ENCODE assay signal across 23 cellular contexts in genomic region chr14:61107896-61108295, GRCh38.
DNase-seq lines count a peak whose midpoint lies in the region; ATAC-seq and TF ChIP-seq lines count a peak whose summit lies in the region.
"Had no signal": no experiment of that assay in that cellular context is flagged by ENCODE, and none has a peak within 500 bp of the region (broad histone marks: within the 10 kb centered on the region; RNA-seq: fewer than 3 reads in every experiment).

No MANE protein-coding gene starts in this region.

- H3K4me3 Mint-ChIP-seq in dendritic cell treated with granulocyte-macrophage colony-stimulating factor and Interleukin-4, amounts not matched to agents 40 ng/mL and 50 ng/mL, for 4 days = no peak overlapping the region
- no peak overlapping the region for H3K4me3 Mint-ChIP-seq in nephron
- no peak overlapping the region for H3K4me3 Mint-ChIP-seq in natural killer cell treated with Interleukin-12 subunit alpha and Interleukin-12 subunit beta and Interleukin-15 and Interleukin-18, amount 100 ng/mL, for 72 hours
- H3K4me3 Mint-ChIP-seq: CD8-positive, alpha-beta memory T cell; H9 had no signal

- H3K4me1 ChIP-seq in skeletal muscle tissue (ENCODE audit: control insufficient read depth in 3 of 3, insufficient read depth in 3 of 3, low read length in 3 of 3) (peaks cover 69 to 73% (median 70%) of the 10 kb centered on the region in 3 donors), transverse colon (peaks cover 10 to 16% (median 12%) of the 10 kb centered on the region in 4 donors)

- DNase-seq in HT-29 (ENCODE audit: low spot score) (peak; percentile 1), hepatic stellate cell (ENCODE audit: low spot score) (no peak), sciatic nerve (ENCODE audit: low spot score) (no peak), transverse colon (no peak)
- DNase-seq in natural killer cell treated with Interleukin-12 subunit alpha and Interleukin-12 subunit beta and Interleukin-15 and Interleukin-18, amount 100 ng/mL, for 72 hours (ENCODE audit: low spot score) = no peak
- DNase-seq: AML-193; Calu3; CD8-positive, alpha-beta memory T cell; DMS53; GDM1; H9; KG1; NCI-H146; NCI-H2227 treated with DMSO at 0.1 percent for 48 hours; NCI-H510A; NCI-H774; NK-92 treated with Interleukin-12 subunit alpha and Interleukin-12 subunit beta, amount 100 ng/mL, for 24 hours had no signal

- H3K4me3 ChIP-seq in skeletal muscle tissue (ENCODE audit: low read length in 3 of 3) (peak overlapping the region in 1 of 3 donors; percentile 6), transverse colon (no peak overlapping the region)

- no peak for TF ChIP-seq CTCF in nephron (IDR thresholded peaks at IDR 0.05; ENCODE audit: unreplicated experiment in 3 of 3)
- TF ChIP-seq CTCF in transverse colon (IDR thresholded peaks at IDR 0.05) = no peak

- H3K27me3 Mint-ChIP-seq in dendritic cell treated with granulocyte-macrophage colony-stimulating factor and Interleukin-4, amounts not matched to agents 40 ng/mL and 50 ng/mL, for 4 days = peaks cover 7% of the 10 kb centered on the region
- H3K27me3 Mint-ChIP-seq in nephron (ENCODE audit: low read depth) = no peaks in the 10 kb centered on the region
- peaks cover 3 to 7% of the 10 kb centered on the region in 2 donors for H3K27me3 Mint-ChIP-seq in natural killer cell treated with Interleukin-12 subunit alpha and Interleukin-12 subunit beta and Interleukin-15 and Interleukin-18, amount 100 ng/mL, for 72 hours

- in situ Hi-C loops in transverse colon (cut with MboI; ENCODE audit: low pct_ligation_motif_present in 1 of 4, low pct_unique_long_range_greater_than_20kb in 1 of 4, low sequenced_read_pairs in 3 of 4) = no loop called here

- intact Hi-C loops in dendritic cell treated with granulocyte-macrophage colony-stimulating factor and Interleukin-4, amounts not matched to agents 40 ng/mL and 50 ng/mL, for 4 days (cut with micrococcal nuclease) = no loop called here
- intact Hi-C loops in sciatic nerve (cut with DNase I) (no loop called here), transverse colon (cut with DNase I; ENCODE audit: low total_unique reads) (no loop called here)

- no peak for TF ChIP-seq POLR2A in transverse colon (IDR thresholded peaks at IDR 0.05)

- peaks cover 52% of the 10 kb centered on the region for H3K36me3 Mint-ChIP-seq in dendritic cell treated with granulocyte-macrophage colony-stimulating factor and Interleukin-4, amounts not matched to agents 40 ng/mL and 50 ng/mL, for 4 days (ENCODE audit: low read depth)
- no peaks in the 10 kb centered on the region for H3K36me3 Mint-ChIP-seq in nephron (ENCODE audit: low read depth)
- no peaks in the 10 kb centered on the region for H3K36me3 Mint-ChIP-seq in natural killer cell treated with Interleukin-12 subunit alpha and Interleukin-12 subunit beta and Interleukin-15 and Interleukin-18, amount 100 ng/mL, for 72 hours

- peak overlapping the region; percentile 54 for H3K27ac Mint-ChIP-seq in dendritic cell treated with granulocyte-macrophage colony-stimulating factor and Interleukin-4, amounts not matched to agents 40 ng/mL and 50 ng/mL, for 4 days
- peak overlapping the region in 2 of 3 experiments; percentile 81 to 96 for H3K27ac Mint-ChIP-seq in nephron
- peak overlapping the region in 1 of 2 donors; percentile 48 for H3K27ac Mint-ChIP-seq in natural killer cell treated with Interleukin-12 subunit alpha and Interleukin-12 subunit beta and Interleukin-15 and Interleukin-18, amount 100 ng/mL, for 72 hours
- H3K27ac Mint-ChIP-seq: CD8-positive, alpha-beta memory T cell had no signal

- H3K9me3 ChIP-seq in skeletal muscle tissue (ENCODE audit: control insufficient read depth in 3 of 3, low read length in 3 of 3) = no peaks in the 10 kb centered on the region
- H3K9me3 ChIP-seq in transverse colon = no peaks in the 10 kb centered on the region

- 78 to 100% methylated on average over 1 to 3 of the region's 3 CpGs for WGBS in transverse colon (ENCODE audit: low coverage in 1 of 2), 2 donors

- no peak for TF ChIP-seq EP300 in transverse colon (IDR thresholded peaks at IDR 0.05; ENCODE audit: low read depth)

- H3K9ac ChIP-seq in skeletal muscle tissue (ENCODE audit: low read depth in 1 of 3, low read length in 3 of 3) = no peak overlapping the region

- no peaks in the 10 kb centered on the region for H3K9me3 Mint-ChIP-seq in dendritic cell treated with granulocyte-macrophage colony-stimulating factor and Interleukin-4, amounts not matched to agents 40 ng/mL and 50 ng/mL, for 4 days
- no peaks in the 10 kb centered on the region for H3K9me3 Mint-ChIP-seq in nephron
- H3K9me3 Mint-ChIP-seq in natural killer cell treated with Interleukin-12 subunit alpha and Interleukin-12 subunit beta and Interleukin-15 and Interleukin-18, amount 100 ng/mL, for 72 hours = no peaks in the 10 kb centered on the region

- peak overlapping the region; percentile 41 for H3K27ac ChIP-seq in skeletal muscle tissue (ENCODE audit: low read depth, low read length)
- H3K27ac ChIP-seq in transverse colon = no peak overlapping the region
- H3K27ac ChIP-seq: C4-2B, HL-60 had no signal

- no peak for ATAC-seq in sciatic nerve
- no peak for ATAC-seq in natural killer cell treated with Interleukin-12 subunit alpha and Interleukin-12 subunit beta and Interleukin-15 and Interleukin-18, amount 100 ng/mL, for 72 hours
- ATAC-seq: Panc1 had no signal

- H3K4me1 Mint-ChIP-seq in dendritic cell treated with granulocyte-macrophage colony-stimulating factor and Interleukin-4, amounts not matched to agents 40 ng/mL and 50 ng/mL, for 4 days (ENCODE audit: low read depth) = peaks cover 82% of the 10 kb centered on the region
- H3K4me1 Mint-ChIP-seq in nephron = peaks cover 83% of the 10 kb centered on the region
- peaks cover 10 to 16% of the 10 kb centered on the region in 2 donors for H3K4me1 Mint-ChIP-seq in natural killer cell treated with Interleukin-12 subunit alpha and Interleukin-12 subunit beta and Interleukin-15 and Interleukin-18, amount 100 ng/mL, for 72 hours (ENCODE audit: low read depth in 2 of 2)
- H3K4me1 Mint-ChIP-seq: CD8-positive, alpha-beta memory T cell had no signal

- H3K27me3 ChIP-seq in skeletal muscle tissue (ENCODE audit: control insufficient read depth in 3 of 3, insufficient read depth in 3 of 3, low read length in 3 of 3) (no peaks in the 10 kb centered on the region), transverse colon (no peaks in the 10 kb centered on the region)

- H3K36me3 ChIP-seq in skeletal muscle tissue (ENCODE audit: control insufficient read depth in 3 of 3, insufficient read depth in 3 of 3, low read length in 3 of 3) (no peaks in the 10 kb centered on the region), transverse colon (no peaks in the 10 kb centered on the region)
